ENCODE assay signal across 9 cellular contexts in genomic region chr1:3651939-3652537, GRCh38. TPM values are rescaled to one million over a fixed set of nuclear protein-coding genes. Genes with fewer than 3 reads are reported as not detected.
DNase-seq lines count a peak whose midpoint lies in the region; ATAC-seq and TF ChIP-seq lines count a peak whose summit lies in the region.
"Had no signal": no experiment of that assay in that cellular context is flagged by ENCODE, and none has a peak within 500 bp of the region (broad histone marks: within the 10 kb centered on the region; RNA-seq: fewer than 3 reads in every experiment).

Gene TP73, plus strand, starts transcription at chr1:3652516. Its CDS starts 29,850 bp downstream, at chr1:3682366.

- H3K4me1 ChIP-seq in uterus, result peaks cover 0 to 28% of the 10 kb centered on the region in 2 donors

- H3K36me3 Mint-ChIP-seq in naive thymus-derived CD8-positive, alpha-beta T cell, result peaks cover 0 to 8% (median 2%) of the 10 kb centered on the region in 3 donors

- POLR2A ChIA-PET in naive thymus-derived CD8-positive, alpha-beta T cell (lab: Charles Lee), result interaction anchor here (1.1 kb wide), 1 partner anchor 22 kb away, joined by 3 read pairs; no protein-coding TSS in a partner anchor

- H3K27ac Mint-ChIP-seq in naive thymus-derived CD8-positive, alpha-beta T cell, result peak within 1 kb of the TSS in 1 of 10 donors; percentile 20

- H3K9me3 ChIP-seq in uterus, result no peaks in the 10 kb centered on the region

- peaks cover 18 to 27% of the 10 kb centered on the region in 2 donors for H3K27me3 ChIP-seq in uterus

- H3K27ac ChIP-seq in uterus, result no peak within 1 kb of the TSS
- H3K27ac ChIP-seq: BLaER1 had no signal

- H3K4me3 ChIP-seq in uterus, result peak within 1 kb of the TSS in 1 of 2 donors; percentile 30
- H3K4me3 ChIP-seq: BLaER1 had no signal

- H3K36me3 ChIP-seq in uterus, result no peaks in the 10 kb centered on the region

- H3K4me1 Mint-ChIP-seq in naive thymus-derived CD8-positive, alpha-beta T cell, result peaks cover 7 to 41% (median 27%) of the 10 kb centered on the region in 4 donors

- intact Hi-C loops in uterus (cut with DNase I; ENCODE audit: low total_unique reads), result no loop called here

- no peak for TF ChIP-seq CTCF in uterus (IDR thresholded peaks at IDR 0.05)

- TF ChIP-seq POLR2A in uterus (IDR thresholded peaks at IDR 0.05), result no peak

- ATAC-seq in naive thymus-derived CD8-positive, alpha-beta T cell, result no peak
- ATAC-seq in esophagus mucosa, result no peak

- peaks cover 24 to 52% (median 33%) of the 10 kb centered on the region in 5 donors for H3K27me3 Mint-ChIP-seq in naive thymus-derived CD8-positive, alpha-beta T cell

- peak; percentile 18 to 54 for DNase-seq in NCI-H524 (lab: John Stamatoyannopoulos, UW)
- DNase-seq in NCI-H524 treated with DMSO at 0.1 percent for 48 hours (lab: John Stamatoyannopoulos, UW), result no peak
- DNase-seq in NCI-H1105 (lab: John Stamatoyannopoulos, UW), result peak; percentile 66
- DNase-seq in astrocyte of the hippocampus (ENCODE audit: low read depth, low spot score), result peak; percentile 15
- peak in 1 of 10 donors; percentile 52 for DNase-seq in naive thymus-derived CD8-positive, alpha-beta T cell
- DNase-seq in Kasumi-1 (lab: John Stamatoyannopoulos, UW), result no peak
- no peak for DNase-seq in uterus

- no peaks in the 10 kb centered on the region for H3K9me3 Mint-ChIP-seq in naive thymus-derived CD8-positive, alpha-beta T cell

- H3K4me3 Mint-ChIP-seq in naive thymus-derived CD8-positive, alpha-beta T cell, result peak within 1 kb of the TSS in 8 of 10 donors; percentile 41 to 79 (median 67)

RNA-seq across cellular contexts. Expression of gene TP73, which starts in this region (rescaled TPM):
- total RNA-seq in naive thymus-derived CD8-positive, alpha-beta T cell, result not detected
- polyA plus RNA-seq in naive thymus-derived CD8-positive, alpha-beta T cell, result under 1 TPM in 2 of 3 donors, not detected in 1; 0.04 to 0.06 TPM
- total RNA-seq in esophagus mucosa, result 5.2 TPM
- total RNA-seq in uterus, result under 1 TPM in 2 of 4 donors, not detected in 2; 0.30 to 0.76 TPM

Comparison
In these comparisons a context has a peak if more than half of its experiments do, and no peak if none do; other contexts are left out.
1. DNase-seq: peak in NCI-H524 (2 of 2), NCI-H1105 (single experiment) and astrocyte of the hippocampus (single experiment); none in NCI-H524 treated with DMSO at 0.1 percent for 48 hours (single experiment), Kasumi-1 (0 of 2) and uterus (0 of 2).